In genomic region chr22:38793721-38794466, GRCh38 we compare ENCODE assay signal across 1 cellular context.
TF ChIP-seq lines count a peak whose summit lies in the region.

A gene with protein sequence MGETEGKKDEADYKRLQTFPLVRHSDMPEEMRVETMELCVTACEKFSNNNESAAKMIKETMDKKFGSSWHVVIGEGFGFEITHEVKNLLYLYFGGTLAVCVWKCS (minus strand): TSS chr22:38794143. CDS start chr22:38782731, 11,412 bp downstream.

TF ChIP-seq in K562, 482 proteins besides CTCF, POLR2A, EP300 and RAD21 (continued from another document and continues in another):
- TF ChIP-seq, protein P1, sequence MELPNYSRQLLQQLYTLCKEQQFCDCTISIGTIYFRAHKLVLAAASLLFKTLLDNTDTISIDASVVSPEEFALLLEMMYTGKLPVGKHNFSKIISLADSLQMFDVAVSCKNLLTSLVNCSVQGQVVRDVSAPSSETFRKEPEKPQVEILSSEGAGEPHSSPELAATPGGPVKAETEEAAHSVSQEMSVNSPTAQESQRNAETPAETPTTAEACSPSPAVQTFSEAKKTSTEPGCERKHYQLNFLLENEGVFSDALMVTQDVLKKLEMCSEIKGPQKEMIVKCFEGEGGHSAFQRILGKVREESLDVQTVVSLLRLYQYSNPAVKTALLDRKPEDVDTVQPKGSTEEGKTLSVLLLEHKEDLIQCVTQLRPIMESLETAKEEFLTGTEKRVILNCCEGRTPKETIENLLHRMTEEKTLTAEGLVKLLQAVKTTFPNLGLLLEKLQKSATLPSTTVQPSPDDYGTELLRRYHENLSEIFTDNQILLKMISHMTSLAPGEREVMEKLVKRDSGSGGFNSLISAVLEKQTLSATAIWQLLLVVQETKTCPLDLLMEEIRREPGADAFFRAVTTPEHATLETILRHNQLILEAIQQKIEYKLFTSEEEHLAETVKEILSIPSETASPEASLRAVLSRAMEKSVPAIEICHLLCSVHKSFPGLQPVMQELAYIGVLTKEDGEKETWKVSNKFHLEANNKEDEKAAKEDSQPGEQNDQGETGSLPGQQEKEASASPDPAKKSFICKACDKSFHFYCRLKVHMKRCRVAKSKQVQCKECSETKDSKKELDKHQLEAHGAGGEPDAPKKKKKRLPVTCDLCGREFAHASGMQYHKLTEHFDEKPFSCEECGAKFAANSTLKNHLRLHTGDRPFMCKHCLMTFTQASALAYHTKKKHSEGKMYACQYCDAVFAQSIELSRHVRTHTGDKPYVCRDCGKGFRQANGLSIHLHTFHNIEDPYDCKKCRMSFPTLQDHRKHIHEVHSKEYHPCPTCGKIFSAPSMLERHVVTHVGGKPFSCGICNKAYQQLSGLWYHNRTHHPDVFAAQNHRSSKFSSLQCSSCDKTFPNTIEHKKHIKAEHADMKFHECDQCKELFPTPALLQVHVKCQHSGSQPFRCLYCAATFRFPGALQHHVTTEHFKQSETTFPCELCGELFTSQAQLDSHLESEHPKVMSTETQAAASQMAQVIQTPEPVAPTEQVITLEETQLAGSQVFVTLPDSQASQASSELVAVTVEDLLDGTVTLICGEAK (IDR thresholded peaks at IDR 0.05): peak; percentile 93
- TF ChIP-seq, protein P1 (CRISPR knock-in tag; IDR thresholded peaks at IDR 0.05): no peak
- TF ChIP-seq NFYB (IDR thresholded peaks at IDR 0.05; ENCODE audit: extremely low read depth, insufficient read length) (peak; percentile 51), NFIX (CRISPR knock-in tag; IDR thresholded peaks at IDR 0.05; ENCODE audit: low read depth) (no peak), KAT8 (IDR thresholded peaks at IDR 0.05; ENCODE audit: low read depth) (no peak), TBL1XR1 (IDR thresholded peaks at IDR 0.05; ENCODE audit: low read length in 2 of 2) (no peak; a peak in 1 of 4 replicates), RFX5 (IDR thresholded peaks at IDR 0.05; ENCODE audit: low read depth, low read length) (no peak), CREM (IDR thresholded peaks at IDR 0.05; ENCODE audit: low read depth) (peak; percentile 48; the same call in 1 of the 2 replicates), MTA2 (IDR thresholded peaks at IDR 0.05; ENCODE audit: low read depth) (no peak), PCBP1 (IDR thresholded peaks at IDR 0.05; ENCODE audit: low read depth, low read length, poor library complexity, severe bottlenecking) (peak; percentile 47), RFX7 (CRISPR knock-in tag; IDR thresholded peaks at IDR 0.05) (no peak), RBM15 (IDR thresholded peaks at IDR 0.05; ENCODE audit: insufficient read depth, low read length) (no peak), PYGO2 (tag; IDR thresholded peaks at IDR 0.05) (no peak), RBM14 (IDR thresholded peaks at IDR 0.05; ENCODE audit: borderline replicate concordance, insufficient read depth, low read depth, low read length) (no peak), PTRF (tag; IDR thresholded peaks at IDR 0.05) (no peak), ZNF121 (CRISPR knock-in tag; conservative IDR thresholded peaks at IDR 0.05) (no peak), NONO (IDR thresholded peaks at IDR 0.05; ENCODE audit: low read depth in 2 of 2, low read length in 1 of 2) (no peak), ZNF57 (CRISPR knock-in tag; IDR thresholded peaks at IDR 0.05) (no peak), PHB (CRISPR knock-in tag; IDR thresholded peaks at IDR 0.05) (no peak), MTA3 (IDR thresholded peaks at IDR 0.05; ENCODE audit: borderline replicate concordance) (no peak), KHSRP (IDR thresholded peaks at IDR 0.05) (no peak), ELF4 (CRISPR knock-in tag; IDR thresholded peaks at IDR 0.05) (no peak), RBFOX2 (IDR thresholded peaks at IDR 0.05; ENCODE audit: low read depth, low read length) (peak; percentile 60), NR4A1 (CRISPR knock-in tag; IDR thresholded peaks at IDR 0.05) (no peak), NR4A1 (tag; IDR thresholded peaks at IDR 0.05) (no peak), MBD2 (IDR thresholded peaks at IDR 0.05; ENCODE audit: borderline replicate concordance, low read depth) (peak; percentile 54; the same call in 1 of the 2 replicates), ZBTB7A (IDR thresholded peaks at IDR 0.05; ENCODE audit: borderline replicate concordance, control insufficient read depth, low read depth, low read length) (peak; percentile 68; the same call in 1 of the 2 replicates), POLR2H (tag; IDR thresholded peaks at IDR 0.05; ENCODE audit: low read depth) (no peak), ZNF764 (CRISPR knock-in tag; IDR thresholded peaks at IDR 0.05; ENCODE audit: low read depth) (no peak), RBM17 (IDR thresholded peaks at IDR 0.05; ENCODE audit: borderline replicate concordance, low read depth, low read length) (no peak), JUND (IDR thresholded peaks at IDR 0.05; ENCODE audit: borderline replicate concordance, low read depth, low read length) (no peak), JUND (tag; IDR thresholded peaks at IDR 0.05; ENCODE audit: borderline replicate concordance, low read depth, low read length) (no peak), CBX3 (IDR thresholded peaks at IDR 0.05; ENCODE audit: borderline replicate concordance in 1 of 2, low read length in 2 of 2) (no peak), ZC3H4 (CRISPR knock-in tag; IDR thresholded peaks at IDR 0.05; ENCODE audit: borderline replicate concordance) (no peak), RB1 (IDR thresholded peaks at IDR 0.05; ENCODE audit: low read depth) (peak; percentile 38; the same call in 1 of the 2 replicates), BACH1 (tag; IDR thresholded peaks at IDR 0.05) (no peak), CCAR2 (IDR thresholded peaks at IDR 0.05; ENCODE audit: low read depth, low read length) (no peak), POLR2G (IDR thresholded peaks at IDR 0.05; ENCODE audit: low read depth, low read length) (peak; percentile 71), ARID4B (CRISPR knock-in tag; IDR thresholded peaks at IDR 0.05) (no peak), CBFA2T3 (IDR thresholded peaks at IDR 0.05) (no peak), ZNF165 (CRISPR knock-in tag; IDR thresholded peaks at IDR 0.05; ENCODE audit: borderline replicate concordance) (no peak), ZNF212 (CRISPR knock-in tag; IDR thresholded peaks at IDR 0.05) (no peak), KAT2B (IDR thresholded peaks at IDR 0.05; ENCODE audit: low read depth, low read length) (no peak), MED1 (CRISPR knock-in tag; IDR thresholded peaks at IDR 0.05; ENCODE audit: borderline replicate concordance) (no peak), CSDE1 (IDR thresholded peaks at IDR 0.05) (0 out of 4 replicates have a peak, but pooled peaks of 1 of the 2 experiments have one; percentile 18), KDM1A (IDR thresholded peaks at IDR 0.05) (no peak), FOS (IDR thresholded peaks at IDR 0.05; ENCODE audit: extremely low read depth, insufficient read length) (peak; percentile 79), ZC3H11A (IDR thresholded peaks at IDR 0.05; ENCODE audit: low read depth, low read length) (no peak), TCF7 (IDR thresholded peaks at IDR 0.05; ENCODE audit: borderline replicate concordance) (no peak), TAF15 (IDR thresholded peaks at IDR 0.05; ENCODE audit: low read depth, low read length) (no peak), POU5F1 (IDR thresholded peaks at IDR 0.05; ENCODE audit: borderline replicate concordance, low read depth, low read length, partially characterized antibody) (no peak), TFAM (CRISPR knock-in tag; conservative IDR thresholded peaks at IDR 0.05) (no peak), ZNF239 (CRISPR knock-in tag; IDR thresholded peaks at IDR 0.05) (peak; percentile 61)
- TF ChIP-seq, protein P2, sequence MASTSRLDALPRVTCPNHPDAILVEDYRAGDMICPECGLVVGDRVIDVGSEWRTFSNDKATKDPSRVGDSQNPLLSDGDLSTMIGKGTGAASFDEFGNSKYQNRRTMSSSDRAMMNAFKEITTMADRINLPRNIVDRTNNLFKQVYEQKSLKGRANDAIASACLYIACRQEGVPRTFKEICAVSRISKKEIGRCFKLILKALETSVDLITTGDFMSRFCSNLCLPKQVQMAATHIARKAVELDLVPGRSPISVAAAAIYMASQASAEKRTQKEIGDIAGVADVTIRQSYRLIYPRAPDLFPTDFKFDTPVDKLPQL (IDR thresholded peaks at IDR 0.05; ENCODE audit: extremely low read depth, insufficient read length): no peak
- TF ChIP-seq, protein P3, sequence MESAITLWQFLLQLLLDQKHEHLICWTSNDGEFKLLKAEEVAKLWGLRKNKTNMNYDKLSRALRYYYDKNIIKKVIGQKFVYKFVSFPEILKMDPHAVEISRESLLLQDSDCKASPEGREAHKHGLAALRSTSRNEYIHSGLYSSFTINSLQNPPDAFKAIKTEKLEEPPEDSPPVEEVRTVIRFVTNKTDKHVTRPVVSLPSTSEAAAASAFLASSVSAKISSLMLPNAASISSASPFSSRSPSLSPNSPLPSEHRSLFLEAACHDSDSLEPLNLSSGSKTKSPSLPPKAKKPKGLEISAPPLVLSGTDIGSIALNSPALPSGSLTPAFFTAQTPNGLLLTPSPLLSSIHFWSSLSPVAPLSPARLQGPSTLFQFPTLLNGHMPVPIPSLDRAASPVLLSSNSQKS (CRISPR knock-in tag; IDR thresholded peaks at IDR 0.05): no peak
- TF ChIP-seq, protein P4, sequence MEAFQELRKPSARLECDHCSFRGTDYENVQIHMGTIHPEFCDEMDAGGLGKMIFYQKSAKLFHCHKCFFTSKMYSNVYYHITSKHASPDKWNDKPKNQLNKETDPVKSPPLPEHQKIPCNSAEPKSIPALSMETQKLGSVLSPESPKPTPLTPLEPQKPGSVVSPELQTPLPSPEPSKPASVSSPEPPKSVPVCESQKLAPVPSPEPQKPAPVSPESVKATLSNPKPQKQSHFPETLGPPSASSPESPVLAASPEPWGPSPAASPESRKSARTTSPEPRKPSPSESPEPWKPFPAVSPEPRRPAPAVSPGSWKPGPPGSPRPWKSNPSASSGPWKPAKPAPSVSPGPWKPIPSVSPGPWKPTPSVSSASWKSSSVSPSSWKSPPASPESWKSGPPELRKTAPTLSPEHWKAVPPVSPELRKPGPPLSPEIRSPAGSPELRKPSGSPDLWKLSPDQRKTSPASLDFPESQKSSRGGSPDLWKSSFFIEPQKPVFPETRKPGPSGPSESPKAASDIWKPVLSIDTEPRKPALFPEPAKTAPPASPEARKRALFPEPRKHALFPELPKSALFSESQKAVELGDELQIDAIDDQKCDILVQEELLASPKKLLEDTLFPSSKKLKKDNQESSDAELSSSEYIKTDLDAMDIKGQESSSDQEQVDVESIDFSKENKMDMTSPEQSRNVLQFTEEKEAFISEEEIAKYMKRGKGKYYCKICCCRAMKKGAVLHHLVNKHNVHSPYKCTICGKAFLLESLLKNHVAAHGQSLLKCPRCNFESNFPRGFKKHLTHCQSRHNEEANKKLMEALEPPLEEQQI (IDR thresholded peaks at IDR 0.05): no peak
- TF ChIP-seq, protein P5, sequence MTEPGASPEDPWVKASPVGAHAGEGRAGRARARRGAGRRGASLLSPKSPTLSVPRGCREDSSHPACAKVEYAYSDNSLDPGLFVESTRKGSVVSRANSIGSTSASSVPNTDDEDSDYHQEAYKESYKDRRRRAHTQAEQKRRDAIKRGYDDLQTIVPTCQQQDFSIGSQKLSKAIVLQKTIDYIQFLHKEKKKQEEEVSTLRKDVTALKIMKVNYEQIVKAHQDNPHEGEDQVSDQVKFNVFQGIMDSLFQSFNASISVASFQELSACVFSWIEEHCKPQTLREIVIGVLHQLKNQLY (CRISPR knock-in tag; conservative IDR thresholded peaks at IDR 0.05): no peak
